In genomic region chr7:39952791-39953190, GRCh38 we compare ENCODE assay signal across 9 cellular contexts. TPM values are rescaled to one million over a fixed set of nuclear protein-coding genes. Genes with fewer than 3 reads are reported as not detected.
A peak's percentile ranks its signal among the peaks of the same experiment; 100 is the strongest.
DNase-seq lines count a peak whose midpoint lies in the region; ATAC-seq lines count a peak whose summit lies in the region.
"Had no signal": no experiment of that assay in that cellular context is flagged by ENCODE, and none has a peak within 500 bp of the region (broad histone marks: within the 10 kb centered on the region; RNA-seq: fewer than 3 reads in every experiment).

No MANE protein-coding gene starts in this region.

- ATAC-seq in HG03025 (IDR thresholded peaks at IDR 0.05; ENCODE audit: low FRiP score, unreplicated experiment) (no peak), GM21367 (IDR thresholded peaks at IDR 0.05; ENCODE audit: unreplicated experiment) (no peak), HG03378 (IDR thresholded peaks at IDR 0.05; ENCODE audit: unreplicated experiment) (no peak)

- H3K27ac ChIP-seq in GM23248 (peak overlapping the region; percentile 97), SK-N-MC (peak overlapping the region; percentile 96)

- H3K27me3 ChIP-seq in GM23248 (replicated peaks; ENCODE audit: insufficient read depth), result no peaks in the 10 kb centered on the region

- H4K20me1 ChIP-seq in GM23248 (ENCODE audit: insufficient read depth), result peaks cover 36% of the 10 kb centered on the region; the same call in 1 of the 2 replicates

- H2AFZ ChIP-seq in GM23248, result no peak overlapping the region

- no peaks in the 10 kb centered on the region for H3K9me2 ChIP-seq in GM23248 (ENCODE audit: insufficient read depth)

- H3K36me3 ChIP-seq in GM23248 (ENCODE audit: low read depth) (no peaks in the 10 kb centered on the region), SK-N-MC (ENCODE audit: insufficient read depth, low read length) (0 out of 2 replicates have a peak, but pooled peaks cover 8% of the 10 kb centered on the region)

- DNase-seq in GM23248 (peak; percentile 50), SK-N-MC (ENCODE audit: low read depth, low spot score) (no peak), fibroblast of peridontal ligament (ENCODE audit: extremely low read depth) (peak; percentile 41), skeletal muscle cell (ENCODE audit: low read depth) (no peak)
- DNase-seq in stimulated activated CD4-positive, alpha-beta T cell treated with anti-CD3 and anti-CD28 coated beads, Interleukin-2, amount 100 ng/mL, for 48 hours, result no peak
- DNase-seq: T1000 had no signal

- H3K9me3 ChIP-seq in GM23248 (ENCODE audit: low read depth), result no peaks in the 10 kb centered on the region
- H3K9me3 ChIP-seq in SK-N-MC (ENCODE audit: low read depth, low read length), result peaks cover 3% of the 10 kb centered on the region; the same call in 1 of the 2 replicates

- H3K4me1 ChIP-seq in GM23248 (ENCODE audit: insufficient read depth), result peaks cover 26% of the 10 kb centered on the region

- WGBS in GM23248 (ENCODE audit: low coverage in 1 of 2, low lambda C conversion rate in 2 of 2, missing lambda C conversion rate in 2 of 2), 2 experiments, result 2 to 5% methylated on average over 3 of the region's 3 CpGs

- peak overlapping the region; percentile 98 for H3K4me3 ChIP-seq in GM23248
- H3K4me3 ChIP-seq in SK-N-MC, result peak overlapping the region; percentile 98
- H3K4me3 ChIP-seq in skeletal muscle cell (ENCODE audit: low read depth, low read length), result peak overlapping the region; percentile 91

- peaks cover 37% of the 10 kb centered on the region for H3F3A ChIP-seq in GM23248 (ENCODE audit: insufficient read depth)

- peak overlapping the region; percentile 99 for H3K4me2 ChIP-seq in GM23248 (ENCODE audit: unreplicated experiment)

- H3K79me2 ChIP-seq in GM23248 (ENCODE audit: insufficient read depth), result peaks cover 75% of the 10 kb centered on the region

- in situ Hi-C loops in GM23248 (cut with MboI), result no loop called here

- peak overlapping the region; percentile 95 for H3K9ac ChIP-seq in GM23248
- peak overlapping the region; percentile 82 for H3K9ac ChIP-seq in SK-N-MC (ENCODE audit: insufficient read length)

RNA-seq across cellular contexts. Expression of gene CDK13, which starts 2.7 kb away (rescaled TPM):
- 41.4 and 52.9 TPM in 2 replicates for total RNA-seq in GM23248 (2014; rRNA removed; shearing (Covaris generic))
- 11.0 and 13.3 TPM in 2 replicates for polyA plus RNA-seq in GM23248 (2016; fragmentation: Nextera tagmentation; extraction: Ambion mirVana)

Comparison
In these comparisons a context has a peak if more than half of its experiments do, and no peak if none do; other contexts are left out.
1. DNase-seq: peak in GM23248 (single experiment) and fibroblast of peridontal ligament (single experiment); none in SK-N-MC (single experiment), skeletal muscle cell (single experiment) and stimulated activated CD4-positive, alpha-beta T cell treated with anti-CD3 and anti-CD28 coated beads, Interleukin-2, amount 100 ng/mL, for 48 hours (0 of 2).
2. Peak in every context shown above with its lines, with median percentiles within 50 percentile points of each other: H3K4me3 ChIP-seq.